Comparison of ENCODE assay signal across 15 cellular contexts in genomic region chr10:28627102-28627501, GRCh38.
"Had no signal": no experiment of that assay in that cellular context is flagged by ENCODE, and none has a peak within 500 bp of the region (broad histone marks: within the 10 kb centered on the region; RNA-seq: fewer than 3 reads in every experiment).

No MANE protein-coding gene starts in this region.

- H3K4me3 ChIP-seq: breast epithelium, esophagus squamous epithelium, prostate gland, right lobe of liver, transverse colon had no signal

- DNase-seq: activated CD4-positive, alpha-beta T cell treated with anti-CD3 and anti-CD28 coated beads, Interleukin-2, amount 50 U/mL, for 48 hours; activated CD8-positive, alpha-beta memory T cell treated with anti-CD3 and anti-CD28 coated beads, Interleukin-2, amount 10 ng/mL, durations not matched to agents 7 days and 5 days; activated naive CD4-positive, alpha-beta T cell treated with anti-CD3 and anti-CD28 coated beads, Interleukin-2, amount 10 ng/mL, durations not matched to agents 7 days and 5 days; activated T-cell treated with anti-CD3 and anti-CD28 coated beads, Interleukin-2, amount 50 U/mL, for 1 hour; esophagus squamous epithelium; kidney glomerular epithelial cell; right lobe of liver; stimulated activated naive CD8-positive, alpha-beta T cell treated with anti-CD3 and anti-CD28 coated beads, Interleukin-15, Interleukin-2, amounts not matched to agents 100 U/mL and 50 U/mL, for 24 hours; SW 1271; transverse colon had no signal

- ATAC-seq: activated CD8-positive, alpha-beta memory T cell treated with anti-CD3 and anti-CD28 coated beads, Interleukin-2, amount 10 ng/mL, durations not matched to agents 7 days and 5 days; right lobe of liver; stimulated activated naive CD8-positive, alpha-beta T cell treated with anti-CD3 and anti-CD28 coated beads, Interleukin-15, Interleukin-2, amounts not matched to agents 100 U/mL and 50 U/mL, for 24 hours had no signal

- H3K4me1 Mint-ChIP-seq: activated naive CD4-positive, alpha-beta T cell treated with anti-CD3 and anti-CD28 coated beads, Interleukin-2, amount 10 ng/mL, durations not matched to agents 7 days and 5 days had no signal

- H3K9me3 Mint-ChIP-seq: activated naive CD4-positive, alpha-beta T cell treated with anti-CD3 and anti-CD28 coated beads, Interleukin-2, amount 10 ng/mL, durations not matched to agents 7 days and 5 days; activated T-helper 2 cell treated with anti-CD3 and anti-CD28 coated beads, Interferon-gamma antibody, Interleukin-2, Interleukin-4, amounts not matched to agents 10 μg/mL and 5 μg/mL and 100 μg/mL, durations not matched to agents 14 hours and 24 hours and 36 hours; T-helper 2 cell treated with Interferon-gamma antibody and Interleukin-4, amounts not matched to agents 5 μg/mL and 100 μg/mL, for 36 hours had no signal

- H3K4me3 Mint-ChIP-seq: activated CD8-positive, alpha-beta memory T cell treated with anti-CD3 and anti-CD28 coated beads, Interleukin-2, amount 10 ng/mL, durations not matched to agents 7 days and 5 days; activated naive CD4-positive, alpha-beta T cell treated with anti-CD3 and anti-CD28 coated beads, Interleukin-2, amount 10 ng/mL, durations not matched to agents 7 days and 5 days; mesothelial cell of epicardium; T-helper 2 cell treated with Interferon-gamma antibody and Interleukin-4, amounts not matched to agents 5 μg/mL and 100 μg/mL, for 36 hours had no signal

- H3K27ac Mint-ChIP-seq: activated CD8-positive, alpha-beta memory T cell treated with anti-CD3 and anti-CD28 coated beads, Interleukin-2, amount 10 ng/mL, durations not matched to agents 7 days and 5 days; activated naive CD4-positive, alpha-beta T cell treated with anti-CD3 and anti-CD28 coated beads, Interleukin-2, amount 10 ng/mL, durations not matched to agents 7 days and 5 days; activated T-helper 2 cell treated with anti-CD3 and anti-CD28 coated beads, Interferon-gamma antibody, Interleukin-2, Interleukin-4, amounts not matched to agents 10 μg/mL and 5 μg/mL and 100 μg/mL, durations not matched to agents 14 hours and 24 hours and 36 hours; mesothelial cell of epicardium; T-helper 2 cell treated with Interferon-gamma antibody and Interleukin-4, amounts not matched to agents 5 μg/mL and 100 μg/mL, for 36 hours had no signal
